Comparison of ENCODE assay signal across 1 cellular context in the genomic region with DNA sequence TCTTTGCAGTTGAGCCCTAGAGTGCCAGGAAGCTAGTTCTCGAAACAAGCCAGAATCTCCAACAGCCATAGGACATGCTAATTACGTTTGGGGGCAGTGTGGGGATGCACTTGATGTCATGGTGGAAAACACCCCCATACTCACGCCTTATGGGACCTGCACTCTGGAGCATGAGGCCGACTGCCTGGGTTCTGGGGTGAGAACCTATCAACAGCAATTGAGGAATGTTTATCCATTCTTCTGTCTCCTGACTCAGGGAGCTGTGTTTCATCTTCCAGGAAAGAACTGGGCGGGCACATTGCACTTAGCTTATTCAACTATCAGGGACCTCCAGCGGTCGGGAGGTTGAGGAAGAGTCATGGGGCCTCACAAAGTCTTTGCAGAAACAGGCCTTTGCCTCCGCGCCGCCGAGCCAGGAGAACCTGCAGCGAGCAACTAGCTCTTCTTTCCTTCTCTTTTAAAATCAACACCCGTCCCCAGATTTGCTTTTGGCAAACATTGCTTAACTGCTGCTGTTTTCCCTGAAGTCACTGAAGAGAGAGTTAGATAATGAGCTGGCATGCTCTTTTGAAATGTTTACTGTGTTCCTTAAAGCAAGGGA.
TF ChIP-seq lines count a peak whose summit lies in the region.

No MANE protein-coding gene starts in this region.

TF ChIP-seq in HepG2, 621 proteins besides CTCF, POLR2A, EP300 and RAD21 (continued from another document and continues in another):
- TF ChIP-seq ZNF329 (CRISPR knock-in tag; IDR thresholded peaks at IDR 0.05; ENCODE audit: low read depth) (no peak), ESRRA (CRISPR knock-in tag; IDR thresholded peaks at IDR 0.05; ENCODE audit: low read depth) (peak; percentile 35; the same call in 1 of the 2 replicates), TBP (CRISPR knock-in tag; IDR thresholded peaks at IDR 0.05) (no peak), SOX5 (CRISPR knock-in tag; IDR thresholded peaks at IDR 0.05; ENCODE audit: borderline replicate concordance) (peak; percentile 76; the same call in 1 of the 2 replicates), SUZ12 (IDR thresholded peaks at IDR 0.05; ENCODE audit: low read depth, low read length) (no peak), MED13 (CRISPR knock-in tag; IDR thresholded peaks at IDR 0.05) (no peak), NCOA2 (CRISPR knock-in tag; IDR thresholded peaks at IDR 0.05) (peak; percentile 89), ZNF781 (CRISPR knock-in tag; IDR thresholded peaks at IDR 0.05; ENCODE audit: borderline replicate concordance, not compliant biosample characterization) (no peak), BRD4 (CRISPR knock-in tag; IDR thresholded peaks at IDR 0.05) (no peak), ARID2 (CRISPR knock-in tag; IDR thresholded peaks at IDR 0.05; ENCODE audit: borderline replicate concordance) (no peak), SETDB1 (CRISPR knock-in tag; IDR thresholded peaks at IDR 0.05; ENCODE audit: borderline replicate concordance) (no peak), MATR3 (CRISPR knock-in tag; IDR thresholded peaks at IDR 0.05) (no peak), RFX1 (IDR thresholded peaks at IDR 0.05) (no peak), ZNF619 (CRISPR knock-in tag; IDR thresholded peaks at IDR 0.05) (no peak), JUN (CRISPR knock-in tag; IDR thresholded peaks at IDR 0.05) (no peak), ZNF501 (CRISPR knock-in tag; IDR thresholded peaks at IDR 0.05) (peak; percentile 73; the same call in 1 of the 2 replicates), ZNF879 (CRISPR knock-in tag; IDR thresholded peaks at IDR 0.05) (no peak), ZNF598 (CRISPR knock-in tag; IDR thresholded peaks at IDR 0.05; ENCODE audit: borderline replicate concordance) (no peak), DPF2 (CRISPR knock-in tag; IDR thresholded peaks at IDR 0.05; ENCODE audit: borderline replicate concordance, low read depth) (peak; percentile 50; the same call in 1 of the 2 replicates), ZNF776 (CRISPR knock-in tag; IDR thresholded peaks at IDR 0.05) (no peak), NCOR1 (IDR thresholded peaks at IDR 0.05; ENCODE audit: borderline replicate concordance, low read length) (peak; percentile 56; the same call in 1 of the 2 replicates), POGZ (CRISPR knock-in tag; IDR thresholded peaks at IDR 0.05) (0 out of 2 replicates have a peak, but pooled peaks have one; percentile 41), ZNF354B (CRISPR knock-in tag; IDR thresholded peaks at IDR 0.05) (no peak), CHD2 (IDR thresholded peaks at IDR 0.05; ENCODE audit: low read depth, low read length) (no peak), JDP2 (CRISPR knock-in tag; IDR thresholded peaks at IDR 0.05; ENCODE audit: borderline replicate concordance) (no peak; the same call in 1 of the 2 replicates), EHMT2 (IDR thresholded peaks at IDR 0.05; ENCODE audit: borderline replicate concordance, low read depth, low read length) (no peak), NCOA1 (CRISPR knock-in tag; IDR thresholded peaks at IDR 0.05) (no peak), MIER3 (CRISPR knock-in tag; IDR thresholded peaks at IDR 0.05; ENCODE audit: borderline replicate concordance) (no peak; the same call in 1 of the 2 replicates), SALL1 (CRISPR knock-in tag; IDR thresholded peaks at IDR 0.05) (peak; percentile 60), ZNF235 (CRISPR knock-in tag; IDR thresholded peaks at IDR 0.05; ENCODE audit: borderline replicate concordance) (no peak)
- TF ChIP-seq, protein P1, sequence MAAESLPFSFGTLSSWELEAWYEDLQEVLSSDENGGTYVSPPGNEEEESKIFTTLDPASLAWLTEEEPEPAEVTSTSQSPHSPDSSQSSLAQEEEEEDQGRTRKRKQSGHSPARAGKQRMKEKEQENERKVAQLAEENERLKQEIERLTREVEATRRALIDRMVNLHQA (CRISPR knock-in tag; IDR thresholded peaks at IDR 0.05), result no peak
- TF ChIP-seq, protein P2, sequence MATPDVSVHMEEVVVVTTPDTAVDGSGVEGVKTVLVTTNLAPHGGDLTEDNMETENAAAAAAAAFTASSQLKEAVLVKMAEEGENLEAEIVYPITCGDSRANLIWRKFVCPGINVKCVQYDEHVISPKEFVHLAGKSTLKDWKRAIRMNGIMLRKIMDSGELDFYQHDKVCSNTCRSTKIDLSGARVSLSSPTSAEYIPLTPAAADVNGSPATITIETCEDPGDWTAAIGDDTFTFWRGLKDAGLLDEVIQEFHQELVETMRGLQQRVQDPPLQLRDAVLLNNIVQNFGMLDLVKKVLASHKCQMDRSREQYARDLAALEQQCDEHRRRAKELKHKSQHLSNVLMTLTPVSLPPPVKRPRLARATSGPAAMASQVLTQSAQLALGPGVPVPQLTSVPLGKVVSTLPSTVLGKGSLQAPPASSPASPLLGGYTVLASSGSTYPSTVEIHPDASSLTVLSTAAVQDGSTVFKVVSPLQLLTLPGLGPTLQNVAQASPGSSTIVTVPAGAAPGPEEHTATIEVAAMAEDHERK (CRISPR knock-in tag; IDR thresholded peaks at IDR 0.05; ENCODE audit: low read depth), result no peak
- TF ChIP-seq, protein P3, sequence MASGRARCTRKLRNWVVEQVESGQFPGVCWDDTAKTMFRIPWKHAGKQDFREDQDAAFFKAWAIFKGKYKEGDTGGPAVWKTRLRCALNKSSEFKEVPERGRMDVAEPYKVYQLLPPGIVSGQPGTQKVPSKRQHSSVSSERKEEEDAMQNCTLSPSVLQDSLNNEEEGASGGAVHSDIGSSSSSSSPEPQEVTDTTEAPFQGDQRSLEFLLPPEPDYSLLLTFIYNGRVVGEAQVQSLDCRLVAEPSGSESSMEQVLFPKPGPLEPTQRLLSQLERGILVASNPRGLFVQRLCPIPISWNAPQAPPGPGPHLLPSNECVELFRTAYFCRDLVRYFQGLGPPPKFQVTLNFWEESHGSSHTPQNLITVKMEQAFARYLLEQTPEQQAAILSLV (CRISPR knock-in tag; IDR thresholded peaks at IDR 0.05; ENCODE audit: borderline replicate concordance), result peak; percentile 51; the same call in 1 of the 2 replicates
- TF ChIP-seq, protein P4, sequence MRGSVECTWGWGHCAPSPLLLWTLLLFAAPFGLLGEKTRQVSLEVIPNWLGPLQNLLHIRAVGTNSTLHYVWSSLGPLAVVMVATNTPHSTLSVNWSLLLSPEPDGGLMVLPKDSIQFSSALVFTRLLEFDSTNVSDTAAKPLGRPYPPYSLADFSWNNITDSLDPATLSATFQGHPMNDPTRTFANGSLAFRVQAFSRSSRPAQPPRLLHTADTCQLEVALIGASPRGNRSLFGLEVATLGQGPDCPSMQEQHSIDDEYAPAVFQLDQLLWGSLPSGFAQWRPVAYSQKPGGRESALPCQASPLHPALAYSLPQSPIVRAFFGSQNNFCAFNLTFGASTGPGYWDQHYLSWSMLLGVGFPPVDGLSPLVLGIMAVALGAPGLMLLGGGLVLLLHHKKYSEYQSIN (CRISPR knock-in tag; IDR thresholded peaks at IDR 0.05; ENCODE audit: borderline replicate concordance), result no peak
- TF ChIP-seq, protein P5, sequence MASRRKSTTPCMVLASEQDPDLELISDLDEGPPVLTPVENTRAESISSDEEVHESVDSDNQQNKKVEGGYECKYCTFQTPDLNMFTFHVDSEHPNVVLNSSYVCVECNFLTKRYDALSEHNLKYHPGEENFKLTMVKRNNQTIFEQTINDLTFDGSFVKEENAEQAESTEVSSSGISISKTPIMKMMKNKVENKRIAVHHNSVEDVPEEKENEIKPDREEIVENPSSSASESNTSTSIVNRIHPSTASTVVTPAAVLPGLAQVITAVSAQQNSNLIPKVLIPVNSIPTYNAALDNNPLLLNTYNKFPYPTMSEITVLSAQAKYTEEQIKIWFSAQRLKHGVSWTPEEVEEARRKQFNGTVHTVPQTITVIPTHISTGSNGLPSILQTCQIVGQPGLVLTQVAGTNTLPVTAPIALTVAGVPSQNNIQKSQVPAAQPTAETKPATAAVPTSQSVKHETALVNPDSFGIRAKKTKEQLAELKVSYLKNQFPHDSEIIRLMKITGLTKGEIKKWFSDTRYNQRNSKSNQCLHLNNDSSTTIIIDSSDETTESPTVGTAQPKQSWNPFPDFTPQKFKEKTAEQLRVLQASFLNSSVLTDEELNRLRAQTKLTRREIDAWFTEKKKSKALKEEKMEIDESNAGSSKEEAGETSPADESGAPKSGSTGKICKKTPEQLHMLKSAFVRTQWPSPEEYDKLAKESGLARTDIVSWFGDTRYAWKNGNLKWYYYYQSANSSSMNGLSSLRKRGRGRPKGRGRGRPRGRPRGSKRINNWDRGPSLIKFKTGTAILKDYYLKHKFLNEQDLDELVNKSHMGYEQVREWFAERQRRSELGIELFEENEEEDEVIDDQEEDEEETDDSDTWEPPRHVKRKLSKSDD (CRISPR knock-in tag; IDR thresholded peaks at IDR 0.05; ENCODE audit: low read depth), result 0 out of 2 replicates have a peak, but pooled peaks have one; percentile 6
- TF ChIP-seq, protein P6, sequence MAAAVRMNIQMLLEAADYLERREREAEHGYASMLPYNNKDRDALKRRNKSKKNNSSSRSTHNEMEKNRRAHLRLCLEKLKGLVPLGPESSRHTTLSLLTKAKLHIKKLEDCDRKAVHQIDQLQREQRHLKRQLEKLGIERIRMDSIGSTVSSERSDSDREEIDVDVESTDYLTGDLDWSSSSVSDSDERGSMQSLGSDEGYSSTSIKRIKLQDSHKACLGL (CRISPR knock-in tag; IDR thresholded peaks at IDR 0.05), result no peak
- TF ChIP-seq, protein P7, sequence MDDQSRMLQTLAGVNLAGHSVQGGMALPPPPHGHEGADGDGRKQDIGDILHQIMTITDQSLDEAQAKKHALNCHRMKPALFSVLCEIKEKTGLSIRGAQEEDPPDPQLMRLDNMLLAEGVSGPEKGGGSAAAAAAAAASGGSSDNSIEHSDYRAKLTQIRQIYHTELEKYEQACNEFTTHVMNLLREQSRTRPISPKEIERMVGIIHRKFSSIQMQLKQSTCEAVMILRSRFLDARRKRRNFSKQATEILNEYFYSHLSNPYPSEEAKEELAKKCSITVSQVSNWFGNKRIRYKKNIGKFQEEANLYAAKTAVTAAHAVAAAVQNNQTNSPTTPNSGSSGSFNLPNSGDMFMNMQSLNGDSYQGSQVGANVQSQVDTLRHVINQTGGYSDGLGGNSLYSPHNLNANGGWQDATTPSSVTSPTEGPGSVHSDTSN (CRISPR knock-in tag; IDR thresholded peaks at IDR 0.05; ENCODE audit: borderline replicate concordance), result no peak
- TF ChIP-seq, protein P8, sequence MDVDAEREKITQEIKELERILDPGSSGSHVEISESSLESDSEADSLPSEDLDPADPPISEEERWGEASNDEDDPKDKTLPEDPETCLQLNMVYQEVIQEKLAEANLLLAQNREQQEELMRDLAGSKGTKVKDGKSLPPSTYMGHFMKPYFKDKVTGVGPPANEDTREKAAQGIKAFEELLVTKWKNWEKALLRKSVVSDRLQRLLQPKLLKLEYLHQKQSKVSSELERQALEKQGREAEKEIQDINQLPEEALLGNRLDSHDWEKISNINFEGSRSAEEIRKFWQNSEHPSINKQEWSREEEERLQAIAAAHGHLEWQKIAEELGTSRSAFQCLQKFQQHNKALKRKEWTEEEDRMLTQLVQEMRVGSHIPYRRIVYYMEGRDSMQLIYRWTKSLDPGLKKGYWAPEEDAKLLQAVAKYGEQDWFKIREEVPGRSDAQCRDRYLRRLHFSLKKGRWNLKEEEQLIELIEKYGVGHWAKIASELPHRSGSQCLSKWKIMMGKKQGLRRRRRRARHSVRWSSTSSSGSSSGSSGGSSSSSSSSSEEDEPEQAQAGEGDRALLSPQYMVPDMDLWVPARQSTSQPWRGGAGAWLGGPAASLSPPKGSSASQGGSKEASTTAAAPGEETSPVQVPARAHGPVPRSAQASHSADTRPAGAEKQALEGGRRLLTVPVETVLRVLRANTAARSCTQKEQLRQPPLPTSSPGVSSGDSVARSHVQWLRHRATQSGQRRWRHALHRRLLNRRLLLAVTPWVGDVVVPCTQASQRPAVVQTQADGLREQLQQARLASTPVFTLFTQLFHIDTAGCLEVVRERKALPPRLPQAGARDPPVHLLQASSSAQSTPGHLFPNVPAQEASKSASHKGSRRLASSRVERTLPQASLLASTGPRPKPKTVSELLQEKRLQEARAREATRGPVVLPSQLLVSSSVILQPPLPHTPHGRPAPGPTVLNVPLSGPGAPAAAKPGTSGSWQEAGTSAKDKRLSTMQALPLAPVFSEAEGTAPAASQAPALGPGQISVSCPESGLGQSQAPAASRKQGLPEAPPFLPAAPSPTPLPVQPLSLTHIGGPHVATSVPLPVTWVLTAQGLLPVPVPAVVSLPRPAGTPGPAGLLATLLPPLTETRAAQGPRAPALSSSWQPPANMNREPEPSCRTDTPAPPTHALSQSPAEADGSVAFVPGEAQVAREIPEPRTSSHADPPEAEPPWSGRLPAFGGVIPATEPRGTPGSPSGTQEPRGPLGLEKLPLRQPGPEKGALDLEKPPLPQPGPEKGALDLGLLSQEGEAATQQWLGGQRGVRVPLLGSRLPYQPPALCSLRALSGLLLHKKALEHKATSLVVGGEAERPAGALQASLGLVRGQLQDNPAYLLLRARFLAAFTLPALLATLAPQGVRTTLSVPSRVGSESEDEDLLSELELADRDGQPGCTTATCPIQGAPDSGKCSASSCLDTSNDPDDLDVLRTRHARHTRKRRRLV (CRISPR knock-in tag; IDR thresholded peaks at IDR 0.05), result 0 out of 2 replicates have a peak, but pooled peaks have one; percentile 20
- TF ChIP-seq, protein P9, sequence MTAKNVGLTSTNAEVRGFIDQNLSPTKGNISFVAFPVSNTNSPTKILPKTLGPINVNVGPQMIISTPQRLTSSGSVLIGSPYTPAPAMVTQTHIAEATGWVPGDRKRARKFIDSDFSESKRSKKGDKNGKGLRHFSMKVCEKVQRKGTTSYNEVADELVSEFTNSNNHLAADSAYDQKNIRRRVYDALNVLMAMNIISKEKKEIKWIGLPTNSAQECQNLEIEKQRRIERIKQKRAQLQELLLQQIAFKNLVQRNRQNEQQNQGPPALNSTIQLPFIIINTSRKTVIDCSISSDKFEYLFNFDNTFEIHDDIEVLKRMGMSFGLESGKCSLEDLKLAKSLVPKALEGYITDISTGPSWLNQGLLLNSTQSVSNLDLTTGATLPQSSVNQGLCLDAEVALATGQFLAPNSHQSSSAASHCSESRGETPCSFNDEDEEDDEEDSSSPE (CRISPR knock-in tag; IDR thresholded peaks at IDR 0.05), result no peak; the same call in 1 of the 2 replicates
- TF ChIP-seq, protein P10, sequence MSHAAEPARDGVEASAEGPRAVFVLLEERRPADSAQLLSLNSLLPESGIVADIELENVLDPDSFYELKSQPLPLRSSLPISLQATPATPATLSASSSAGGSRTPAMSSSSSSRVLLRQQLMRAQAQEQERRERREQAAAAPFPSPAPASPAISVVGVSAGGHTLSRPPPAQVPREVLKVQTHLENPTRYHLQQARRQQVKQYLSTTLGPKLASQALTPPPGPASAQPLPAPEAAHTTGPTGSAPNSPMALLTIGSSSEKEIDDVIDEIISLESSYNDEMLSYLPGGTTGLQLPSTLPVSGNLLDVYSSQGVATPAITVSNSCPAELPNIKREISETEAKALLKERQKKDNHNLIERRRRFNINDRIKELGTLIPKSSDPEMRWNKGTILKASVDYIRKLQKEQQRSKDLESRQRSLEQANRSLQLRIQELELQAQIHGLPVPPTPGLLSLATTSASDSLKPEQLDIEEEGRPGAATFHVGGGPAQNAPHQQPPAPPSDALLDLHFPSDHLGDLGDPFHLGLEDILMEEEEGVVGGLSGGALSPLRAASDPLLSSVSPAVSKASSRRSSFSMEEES (CRISPR knock-in tag; IDR thresholded peaks at IDR 0.05), result 0 out of 2 replicates have a peak, but pooled peaks have one; percentile 4
- TF ChIP-seq, protein P11, sequence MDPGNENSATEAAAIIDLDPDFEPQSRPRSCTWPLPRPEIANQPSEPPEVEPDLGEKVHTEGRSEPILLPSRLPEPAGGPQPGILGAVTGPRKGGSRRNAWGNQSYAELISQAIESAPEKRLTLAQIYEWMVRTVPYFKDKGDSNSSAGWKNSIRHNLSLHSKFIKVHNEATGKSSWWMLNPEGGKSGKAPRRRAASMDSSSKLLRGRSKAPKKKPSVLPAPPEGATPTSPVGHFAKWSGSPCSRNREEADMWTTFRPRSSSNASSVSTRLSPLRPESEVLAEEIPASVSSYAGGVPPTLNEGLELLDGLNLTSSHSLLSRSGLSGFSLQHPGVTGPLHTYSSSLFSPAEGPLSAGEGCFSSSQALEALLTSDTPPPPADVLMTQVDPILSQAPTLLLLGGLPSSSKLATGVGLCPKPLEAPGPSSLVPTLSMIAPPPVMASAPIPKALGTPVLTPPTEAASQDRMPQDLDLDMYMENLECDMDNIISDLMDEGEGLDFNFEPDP (CRISPR knock-in tag; conservative IDR thresholded peaks at IDR 0.05), result no peak
